Comparison of ENCODE assay signal across 14 cellular contexts in genomic region chr6:109428889-109429477, GRCh38. TPM values are rescaled to one million over a fixed set of nuclear protein-coding genes. Genes with fewer than 3 reads are reported as not detected.
A peak's percentile ranks its signal among the peaks of the same experiment; 100 is the strongest.
DNase-seq lines count a peak whose midpoint lies in the region; ATAC-seq and TF ChIP-seq lines count a peak whose summit lies in the region.
"Had no signal": no experiment of that assay in that cellular context is flagged by ENCODE, and none has a peak within 500 bp of the region (broad histone marks: within the 10 kb centered on the region; RNA-seq: fewer than 3 reads in every experiment).

No MANE protein-coding gene starts in this region.

- TF ChIP-seq CTCF in left lung (IDR thresholded peaks at IDR 0.05) = no peak

- no peaks in the 10 kb centered on the region for H3K9me3 ChIP-seq in left lung

- peak overlapping the region; percentile 7 for H3K27ac Mint-ChIP-seq in central memory CD8-positive, alpha-beta T cell (ENCODE audit: low read depth)
- H3K27ac Mint-ChIP-seq: activated T-helper 2 cell treated with anti-CD3 and anti-CD28 coated beads, Interferon-gamma antibody, Interleukin-2, Interleukin-4, amounts not matched to agents 10 μg/mL and 5 μg/mL and 100 μg/mL, durations not matched to agents 14 hours and 24 hours and 36 hours; IgD-negative memory B cell; stimulated activated memory B cell treated with anti-CD40 and anti-IgM and Interleukin-4, amounts not matched to agents 10 μg/mL and 1 μg/mL and 100 μg/mL, for 72 hours had no signal

- no peak overlapping the region for H3K4me3 ChIP-seq in left lung

- H3K27me3 ChIP-seq in left lung = no peaks in the 10 kb centered on the region

- no peaks in the 10 kb centered on the region for H3K9me3 Mint-ChIP-seq in central memory CD8-positive, alpha-beta T cell
- H3K9me3 Mint-ChIP-seq: activated T-helper 2 cell treated with anti-CD3 and anti-CD28 coated beads, Interferon-gamma antibody, Interleukin-2, Interleukin-4, amounts not matched to agents 10 μg/mL and 5 μg/mL and 100 μg/mL, durations not matched to agents 14 hours and 24 hours and 36 hours; IgD-negative memory B cell; stimulated activated memory B cell treated with anti-CD40 and anti-IgM and Interleukin-4, amounts not matched to agents 10 μg/mL and 1 μg/mL and 100 μg/mL, for 72 hours had no signal

- peaks cover 2% of the 10 kb centered on the region for H3K36me3 Mint-ChIP-seq in central memory CD8-positive, alpha-beta T cell (ENCODE audit: insufficient read depth)
- H3K36me3 Mint-ChIP-seq: stimulated activated memory B cell treated with anti-CD40 and anti-IgM and Interleukin-4, amounts not matched to agents 10 μg/mL and 1 μg/mL and 100 μg/mL, for 72 hours had no signal

- no peaks in the 10 kb centered on the region for H3K36me3 ChIP-seq in left lung

- DNase-seq in AG08395 (ENCODE audit: low spot score) (peak; percentile 40), HCEC 1CT (peak; percentile 65), left lung (no peak), RKO (ENCODE audit: low spot score) (no peak)
- no peak for DNase-seq in central memory CD8-positive, alpha-beta T cell (ENCODE audit: low spot score in 2 of 2)
- no peak for DNase-seq in activated naive CD4-positive, alpha-beta T cell treated with Interleukin-2 at 50 U/mL for 16 hours
- DNase-seq: activated CD4-positive, alpha-beta T cell treated with anti-CD3 and anti-CD28 coated beads for 4 hours; GF-D8; stimulated activated CD4-positive, alpha-beta T cell treated with anti-CD3 and anti-CD28 coated beads, Interleukin-2, amount 100 ng/mL, for 24 hours had no signal

- intact Hi-C loops in left lung (cut with DNase I) = no loop called here

- H3K4me1 ChIP-seq in left lung = no peaks in the 10 kb centered on the region

- no peak for ATAC-seq in central memory CD8-positive, alpha-beta T cell (replicated peaks; ENCODE audit: extremely low read depth, poor library complexity, severe bottlenecking)
- peak; percentile 53 for ATAC-seq in left lung
- ATAC-seq in GM18517 (IDR thresholded peaks at IDR 0.05; ENCODE audit: unreplicated experiment) = no peak
- no peak for ATAC-seq in HG02885 (IDR thresholded peaks at IDR 0.05; ENCODE audit: poor library complexity, unreplicated experiment)
- ATAC-seq: stimulated activated memory B cell treated with anti-CD40 and anti-IgM and Interleukin-4, amounts not matched to agents 10 μg/mL and 1 μg/mL and 100 μg/mL, for 72 hours had no signal

- no peak overlapping the region for H3K27ac ChIP-seq in left lung

- H3K27me3 Mint-ChIP-seq in central memory CD8-positive, alpha-beta T cell = peaks cover 27% of the 10 kb centered on the region
- H3K27me3 Mint-ChIP-seq: stimulated activated memory B cell treated with anti-CD40 and anti-IgM and Interleukin-4, amounts not matched to agents 10 μg/mL and 1 μg/mL and 100 μg/mL, for 72 hours had no signal

- no peak overlapping the region for H3K4me3 Mint-ChIP-seq in central memory CD8-positive, alpha-beta T cell
- H3K4me3 Mint-ChIP-seq: IgD-negative memory B cell; stimulated activated memory B cell treated with anti-CD40 and anti-IgM and Interleukin-4, amounts not matched to agents 10 μg/mL and 1 μg/mL and 100 μg/mL, for 72 hours had no signal

- H3K4me1 Mint-ChIP-seq in central memory CD8-positive, alpha-beta T cell = peaks cover 5% of the 10 kb centered on the region

RNA-seq across cellular contexts. Expression of gene PPIL6, which starts 11.4 kb away (rescaled TPM):
- total RNA-seq in left lung = 1 to 10 TPM; 4.5 to 8.4 TPM

RNA-seq across cellular contexts. Expression of gene SMPD2, which starts 11.5 kb away (rescaled TPM):
- 10 to 100 TPM; 12.8 TPM for total RNA-seq in left lung

RNA-seq across cellular contexts. Expression of gene MICAL1, which starts 26.6 kb away (rescaled TPM):
- 10 to 100 TPM; 60.7 to 70.9 TPM for total RNA-seq in left lung

RNA-seq across cellular contexts. Expression of gene CD164, which starts 46.7 kb away (rescaled TPM):
- total RNA-seq in left lung = 100 to 1,000 TPM; 266 to 284 TPM

RNA-seq across cellular contexts. Expression of gene ZBTB24, which starts 54.0 kb away (rescaled TPM):
- total RNA-seq in left lung = 1 to 10 TPM; 7.3 to 7.7 TPM

Comparison
In these comparisons a context has a peak if more than half of its experiments do, and no peak if none do; other contexts are left out.
1. DNase-seq: peak in AG08395 (single experiment) and HCEC 1CT (single experiment); none in central memory CD8-positive, alpha-beta T cell (0 of 2), left lung (0 of 2), activated naive CD4-positive, alpha-beta T cell treated with Interleukin-2 at 50 U/mL for 16 hours (single experiment) and RKO (single experiment).